19 cellular contexts compared by ENCODE assay signal in genomic region chr12:52122904-52123303, GRCh38. TPM values are rescaled to one million over a fixed set of nuclear protein-coding genes. Genes with fewer than 3 reads are reported as not detected.
DNase-seq lines count a peak whose midpoint lies in the region; ATAC-seq and TF ChIP-seq lines count a peak whose summit lies in the region.
"Had no signal": no experiment of that assay in that cellular context is flagged by ENCODE, and none has a peak within 500 bp of the region (broad histone marks: within the 10 kb centered on the region; RNA-seq: fewer than 3 reads in every experiment).

No MANE protein-coding gene starts in this region.

- WGBS in stomach, 5 donors: 79 to 89% (median 87%) methylated on average over 7 of the region's 7 CpGs

- H3K27ac ChIP-seq in 22Rv1: peak overlapping the region; percentile 100
- H3K27ac ChIP-seq in OCI-LY1 (ENCODE audit: low read depth, low read length, poor library complexity, severe bottlenecking): peak overlapping the region; percentile 98
- no peak overlapping the region for H3K27ac ChIP-seq in stomach
- H3K27ac ChIP-seq: RWPE1, SJSA1 had no signal

- H3K9ac ChIP-seq in OCI-LY1 (ENCODE audit: low read length): no peak overlapping the region

- no peaks in the 10 kb centered on the region for H4K20me1 ChIP-seq in OCI-LY1 (ENCODE audit: insufficient read depth, low read length)

- TF ChIP-seq POLR2A in stomach (IDR thresholded peaks at IDR 0.05): no peak

- intact Hi-C loops in stomach (cut with DNase I; ENCODE audit: low total_unique reads): loop anchor here (5.0 kb wide), 1 partner anchor 96 kb away; no protein-coding TSS in a partner anchor

- TF ChIP-seq CTCF in 22Rv1 (IDR thresholded peaks at IDR 0.05) (no peak), GM12864 (IDR thresholded peaks at IDR 0.05; ENCODE audit: low read depth, low read length, missing control alignments) (peak; percentile 1), OCI-LY1 (IDR thresholded peaks at IDR 0.05; ENCODE audit: low read length) (no peak), stomach (IDR thresholded peaks at IDR 0.05) (no peak)

- ATAC-seq in left lobe of liver (peak; percentile 52), HG02884 (IDR thresholded peaks at IDR 0.05; ENCODE audit: unreplicated experiment) (no peak), HG03196 (IDR thresholded peaks at IDR 0.05; ENCODE audit: unreplicated experiment) (no peak)
- ATAC-seq: HCT116, PC-3 had no signal

- no peaks in the 10 kb centered on the region for H3K9me2 ChIP-seq in OCI-LY1 (ENCODE audit: low read depth, low read length)

- H3F3A ChIP-seq in OCI-LY1 (ENCODE audit: insufficient read depth, low read length): peaks cover 5% of the 10 kb centered on the region

- H3K27me3 ChIP-seq in OCI-LY1 (ENCODE audit: insufficient read depth, low read length) (no peaks in the 10 kb centered on the region), stomach (peaks cover 0 to 44% (median 0%) of the 10 kb centered on the region in 3 donors)

- no peak overlapping the region for H3K4me2 ChIP-seq in OCI-LY1 (ENCODE audit: low read length)

- TF ChIP-seq EP300 in stomach (IDR thresholded peaks at IDR 0.05): no peak

- peaks cover 61% of the 10 kb centered on the region for H3K4me1 ChIP-seq in OCI-LY1 (ENCODE audit: insufficient read depth, low read length, severe bottlenecking)
- peaks cover 18 to 53% (median 35%) of the 10 kb centered on the region in 4 donors for H3K4me1 ChIP-seq in stomach
- H3K4me1 ChIP-seq: SJSA1 had no signal

- no peaks in the 10 kb centered on the region for H3K9me3 ChIP-seq in OCI-LY1 (ENCODE audit: low read length)
- H3K9me3 ChIP-seq in stomach: no peaks in the 10 kb centered on the region
- H3K9me3 ChIP-seq: SJSA1 had no signal

- H2AFZ ChIP-seq in OCI-LY1 (ENCODE audit: low read length): no peak overlapping the region

- H3K36me3 ChIP-seq in OCI-LY1 (ENCODE audit: insufficient read depth, low read length) (no peaks in the 10 kb centered on the region), stomach (no peaks in the 10 kb centered on the region)
- H3K36me3 ChIP-seq: SJSA1 had no signal

- no peak for DNase-seq in GM12864 (ENCODE audit: low read depth)
- peak; percentile 85 for DNase-seq in left lobe of liver (ENCODE audit: low spot score)
- no peak for DNase-seq in stomach
- DNase-seq in amniotic stem cell (lab: John Stamatoyannopoulos, UW): no peak
- DNase-seq: C1 segment of cervical spinal cord, COR-L47, DMS153, MM.1S, NCI-H1092 treated with DMSO at 0.1 percent for 48 hours, NCI-H2227 treated with DMSO at 0.1 percent for 48 hours, NCI-H526, PC-3 had no signal

- H3K4me3 ChIP-seq in GM12864 (ENCODE audit: low read depth, low read length): no peak overlapping the region
- no peak overlapping the region for H3K4me3 ChIP-seq in OCI-LY1 (ENCODE audit: low read depth, low read length, poor library complexity, severe bottlenecking)
- no peak overlapping the region for H3K4me3 ChIP-seq in stomach
- H3K4me3 ChIP-seq: SJSA1 had no signal

- H3K79me2 ChIP-seq in OCI-LY1 (ENCODE audit: insufficient read depth, low read length): no peaks in the 10 kb centered on the region

RNA-seq across cellular contexts. Expression of gene SMIM41, which starts 43.4 kb away (rescaled TPM):
- total RNA-seq in left lobe of liver (not detected), stomach (10 to 100 TPM in 1 of 5 donors, 1 to 10 TPM in 3, not detected in 1; 1.1 to 21.6 (median 6.8) TPM)
- polyA plus RNA-seq in stomach: 10 to 100 TPM in 1 of 3 donors, 1 to 10 TPM in 2; 1.5 to 11.8 (median 6.5) TPM
- total RNA-seq: PC-3, SJSA1 had no signal

RNA-seq across cellular contexts. Expression of gene ATG101, which starts 53.1 kb away (rescaled TPM):
- total RNA-seq in left lobe of liver (18.0 TPM), stomach (100 to 1,000 TPM in 1 of 5 donors, 10 to 100 TPM in 3, 1 to 10 TPM in 1; 7.6 to 105 (median 36.5) TPM)
- polyA plus RNA-seq in stomach: 10 to 100 TPM; 36.8 to 80.3 (median 67.1) TPM

Comparison
In these comparisons a context has a peak if more than half of its experiments do, and no peak if none do; other contexts are left out.
1. H3K27ac ChIP-seq: peak in 22Rv1 (single experiment) and OCI-LY1 (single experiment); none in stomach (0 of 5).